1 cellular context compared by ENCODE assay signal in genomic region chr15:40111888-40112287, GRCh38.
TF ChIP-seq lines count a peak whose summit lies in the region.

No MANE protein-coding gene starts in this region.

TF ChIP-seq in H1, 55 proteins besides CTCF, POLR2A, EP300 and RAD21:
- TF ChIP-seq CHD2 (IDR thresholded peaks at IDR 0.05; ENCODE audit: low read length) (no peak), SP4 (IDR thresholded peaks at IDR 0.05; ENCODE audit: low read length) (no peak), KDM1A (IDR thresholded peaks at IDR 0.05; ENCODE audit: borderline replicate concordance, low read length) (no peak), PHF8 (conservative IDR thresholded peaks at IDR 0.05; ENCODE audit: low read depth, low read length) (no peak), FOSL1 (IDR thresholded peaks at IDR 0.05; ENCODE audit: insufficient read depth, low read depth, low read length) (no peak), POU5F1 (IDR thresholded peaks at IDR 0.05; ENCODE audit: low read depth, low read length) (no peak), CTBP2 (IDR thresholded peaks at IDR 0.05; ENCODE audit: borderline replicate concordance, insufficient read depth, insufficient read length, low read length) (no peak), KDM5A (IDR thresholded peaks at IDR 0.05; ENCODE audit: low read length) (no peak), CHD1 (IDR thresholded peaks at IDR 0.05; ENCODE audit: low read depth, low read length) (no peak), ATF2 (IDR thresholded peaks at IDR 0.05; ENCODE audit: low read length) (no peak), BCL11A (IDR thresholded peaks at IDR 0.05; ENCODE audit: low read depth in 2 of 2, low read length in 2 of 2) (no peak), SP1 (IDR thresholded peaks at IDR 0.05; ENCODE audit: low read depth, low read length) (no peak), YY1 (IDR thresholded peaks at IDR 0.05; ENCODE audit: low read depth, low read length) (no peak), SIX5 (IDR thresholded peaks at IDR 0.05; ENCODE audit: low read depth, low read length) (no peak)
